In genomic region chrX:150547511-150548115, GRCh38 we compare ENCODE assay signal across 8 cellular contexts. TPM values are rescaled to one million over a fixed set of nuclear protein-coding genes. Genes with fewer than 3 reads are reported as not detected.
DNase-seq lines count a peak whose midpoint lies in the region; ATAC-seq and TF ChIP-seq lines count a peak whose summit lies in the region.

No MANE protein-coding gene starts in this region.

- CTCF ChIA-PET in activated CD8-positive, alpha-beta T cell treated with anti-CD3 and anti-CD28 coated beads, Interleukin-2, amount 10 ng/mL, durations not matched to agents 7 days and 5 days (lab: Charles Lee) = interaction anchor here (1.0 to 4.2 kb wide), 6 partner anchors 21 to 182 kb away, joined by 3 to 26 read pairs (median 4); partner anchors contain the start of gene MTM1

- ATAC-seq in GM19035 (IDR thresholded peaks at IDR 0.05; ENCODE audit: unreplicated experiment) = peak; percentile 63
- ATAC-seq in HG03520 (IDR thresholded peaks at IDR 0.05; ENCODE audit: unreplicated experiment) = peak; percentile 59
- ATAC-seq in activated CD8-positive, alpha-beta T cell treated with anti-CD3 and anti-CD28 coated beads, Interleukin-2, amount 10 ng/mL, durations not matched to agents 7 days and 5 days = peak; percentile 46
- ATAC-seq in naive B cell (ENCODE audit: low read depth in 2 of 2) = peak; percentile 38 to 53

- H3K27me3 Mint-ChIP-seq in CD14-positive monocyte (ENCODE audit: low read depth in 3 of 3) (no peaks in the 10 kb centered on the region), naive B cell (no peaks in the 10 kb centered on the region)
- H3K27me3 Mint-ChIP-seq in activated CD8-positive, alpha-beta T cell treated with anti-CD3 and anti-CD28 coated beads, Interleukin-2, amount 10 ng/mL, durations not matched to agents 7 days and 5 days (ENCODE audit: low read depth) = no peaks in the 10 kb centered on the region

- H3K4me3 ChIP-seq in vagina = peak overlapping the region; percentile 44 to 45

- no peaks in the 10 kb centered on the region for H3K36me3 Mint-ChIP-seq in CD14-positive monocyte
- no peaks in the 10 kb centered on the region for H3K36me3 Mint-ChIP-seq in activated CD8-positive, alpha-beta T cell treated with anti-CD3 and anti-CD28 coated beads, Interleukin-2, amount 10 ng/mL, durations not matched to agents 7 days and 5 days (ENCODE audit: low read depth)
- no peaks in the 10 kb centered on the region for H3K36me3 Mint-ChIP-seq in naive B cell

- TF ChIP-seq POLR2A in vagina (IDR thresholded peaks at IDR 0.05) = no peak

- H3K27ac ChIP-seq in vagina = peak overlapping the region; percentile 80

- POLR2A ChIA-PET in activated CD8-positive, alpha-beta T cell treated with anti-CD3 and anti-CD28 coated beads, Interleukin-2, amount 10 ng/mL, durations not matched to agents 7 days and 5 days (lab: Charles Lee) = interaction anchor here (1.5 to 2.0 kb wide), 2 partner anchors 20 to 23 kb away, joined by 5 to 6 read pairs; partner anchors contain the start of gene MTM1

- H3K4me3 Mint-ChIP-seq in CD14-positive monocyte (peak overlapping the region; percentile 68 to 81), naive B cell (peak overlapping the region; percentile 64 to 92 (median 85))
- H3K4me3 Mint-ChIP-seq in activated CD8-positive, alpha-beta T cell treated with anti-CD3 and anti-CD28 coated beads, Interleukin-2, amount 10 ng/mL, durations not matched to agents 7 days and 5 days = peak overlapping the region; percentile 15

- no peaks in the 10 kb centered on the region for H3K27me3 ChIP-seq in vagina

- H3K9me3 Mint-ChIP-seq in CD14-positive monocyte (peaks cover 0 to 2% (median 0%) of the 10 kb centered on the region in 7 donors), naive B cell (peaks cover 0 to 3% (median 0%) of the 10 kb centered on the region in 7 donors)
- no peaks in the 10 kb centered on the region for H3K9me3 Mint-ChIP-seq in activated CD8-positive, alpha-beta T cell treated with anti-CD3 and anti-CD28 coated beads, Interleukin-2, amount 10 ng/mL, durations not matched to agents 7 days and 5 days (ENCODE audit: insufficient read depth)

- H3K9me3 ChIP-seq in vagina = no peaks in the 10 kb centered on the region

- H3K4me1 ChIP-seq in vagina = peaks cover 10% of the 10 kb centered on the region

- intact Hi-C loops in CD14-positive monocyte (cut with micrococcal nuclease) (no loop called here), vagina (cut with DNase I) (no loop called here)

- H3K36me3 ChIP-seq in vagina = no peaks in the 10 kb centered on the region

- H3K4me1 Mint-ChIP-seq in CD14-positive monocyte (peaks cover 30% of the 10 kb centered on the region), naive B cell (peaks cover 29 to 36% (median 30%) of the 10 kb centered on the region in 3 donors)
- H3K4me1 Mint-ChIP-seq in activated CD8-positive, alpha-beta T cell treated with anti-CD3 and anti-CD28 coated beads, Interleukin-2, amount 10 ng/mL, durations not matched to agents 7 days and 5 days (ENCODE audit: low read depth) = peaks cover 42% of the 10 kb centered on the region

- DNase-seq in CD14-positive monocyte (ENCODE audit: low spot score) (peak; percentile 50), fibroblast of peridontal ligament (ENCODE audit: extremely low read depth) (peak; percentile 23), naive B cell (no peak), vagina (ENCODE audit: extremely low spot score in 2 of 2) (no peak), KG1 (lab: John Stamatoyannopoulos, UW) (no peak)
- DNase-seq in activated CD8-positive, alpha-beta T cell treated with anti-CD3 and anti-CD28 coated beads, Interleukin-2, amount 10 ng/mL, durations not matched to agents 7 days and 5 days = no peak

- H3K27ac Mint-ChIP-seq in CD14-positive monocyte (peak overlapping the region; percentile 43 to 88 (median 77)), naive B cell (peak overlapping the region in 3 of 6 donors; percentile 51 to 93 (median 62))
- H3K27ac Mint-ChIP-seq in activated CD8-positive, alpha-beta T cell treated with anti-CD3 and anti-CD28 coated beads, Interleukin-2, amount 10 ng/mL, durations not matched to agents 7 days and 5 days = peak overlapping the region; percentile 81

- TF ChIP-seq CTCF in CD14-positive monocyte (IDR thresholded peaks at IDR 0.05) (no peak), vagina (IDR thresholded peaks at IDR 0.05) (no peak)

RNA-seq across cellular contexts. Expression of gene MTM1, which starts 20.8 kb away (rescaled TPM):
- polyA plus RNA-seq in CD14-positive monocyte (10 to 100 TPM; 17.0 to 23.4 TPM), naive B cell (ENCODE audit: low read depth in 6 of 6) (10 to 100 TPM; 18.4 to 30.7 (median 26.9) TPM)
- 10 to 100 TPM; 28.7 to 34.8 TPM for total RNA-seq in activated CD8-positive, alpha-beta T cell treated with anti-CD3 and anti-CD28 coated beads, Interleukin-2, amount 10 ng/mL, durations not matched to agents 7 days and 5 days
- total RNA-seq in vagina = 13.3 TPM

Comparison
In these comparisons a context has a peak if more than half of its experiments do, and no peak if none do; other contexts are left out.
1. DNase-seq: peak in CD14-positive monocyte (single experiment) and fibroblast of peridontal ligament (single experiment); none in activated CD8-positive, alpha-beta T cell treated with anti-CD3 and anti-CD28 coated beads, Interleukin-2, amount 10 ng/mL, durations not matched to agents 7 days and 5 days (single experiment), naive B cell (single experiment), vagina (0 of 2) and KG1 (single experiment).
2. H3K4me3 Mint-ChIP-seq: peak in every context shown above with its lines; median percentile 85 in naive B cell; 74 in CD14-positive monocyte; 15 in activated CD8-positive, alpha-beta T cell treated with anti-CD3 and anti-CD28 coated beads, Interleukin-2, amount 10 ng/mL, durations not matched to agents 7 days and 5 days.
3. Peak in every context shown above with its lines, with median percentiles within 50 percentile points of each other: ATAC-seq.